In the genomic region with DNA sequence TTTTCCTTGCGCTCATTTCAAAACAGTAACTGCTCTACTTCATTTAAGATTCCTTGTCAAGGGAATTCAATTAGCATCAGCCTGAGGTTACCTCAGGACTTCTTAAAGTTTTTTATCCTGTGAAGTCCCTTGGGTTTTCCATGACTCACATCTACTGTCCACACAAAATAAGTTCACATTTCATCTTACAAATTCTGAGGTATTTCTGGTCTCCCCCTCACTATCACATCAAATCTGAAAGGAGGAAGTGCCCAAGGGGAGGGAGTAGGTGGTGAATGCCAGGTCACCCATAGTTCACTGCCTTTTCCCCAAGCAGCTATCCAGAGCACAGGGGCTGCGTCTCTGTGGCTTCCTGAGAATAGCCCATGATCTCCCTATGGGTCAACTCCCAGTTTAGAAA, we compare ENCODE assay signal across 10 cellular contexts.
DNase-seq lines count a peak whose midpoint lies in the region; ATAC-seq lines count a peak whose summit lies in the region.
"Had no signal": no experiment of that assay in that cellular context is flagged by ENCODE, and none has a peak within 500 bp of the region (broad histone marks: within the 10 kb centered on the region; RNA-seq: fewer than 3 reads in every experiment).

No MANE protein-coding gene starts in this region.

- H3K9me3 ChIP-seq in T-helper 17 cell (ENCODE audit: control insufficient read depth, low read length, poor library complexity, severe bottlenecking) = no peaks in the 10 kb centered on the region

- no peaks in the 10 kb centered on the region for H3K36me3 Mint-ChIP-seq in T-helper 17 cell (ENCODE audit: low read depth)

- ATAC-seq in Right ventricle myocardium inferior = peak; percentile 63
- peak; percentile 56 for ATAC-seq in HG03565 (IDR thresholded peaks at IDR 0.05; ENCODE audit: unreplicated experiment)
- no peak for ATAC-seq in T-helper 17 cell
- no peak for ATAC-seq in GM21526 (IDR thresholded peaks at IDR 0.05; ENCODE audit: low FRiP score, unreplicated experiment)

- H3K27ac ChIP-seq in epithelial cell of prostate = peak overlapping the region; percentile 11

- H3K4me1 Mint-ChIP-seq in T-helper 17 cell = no peaks in the 10 kb centered on the region

- intact Hi-C loops in Right ventricle myocardium inferior (cut with DNase I) (no loop called here), cardiac septum (cut with DNase I) (no loop called here)

- no peak overlapping the region for H3K27ac Mint-ChIP-seq in T-helper 17 cell
- H3K27ac Mint-ChIP-seq: B cell had no signal

- DNase-seq in Right ventricle myocardium inferior (ENCODE audit: missing footprints) = no peak
- no peak for DNase-seq in cardiac septum (ENCODE audit: low spot score)
- no peak for DNase-seq in epithelial cell of prostate (ENCODE audit: low read depth, low spot score)
- no peak for DNase-seq in T-helper 17 cell
- no peak for DNase-seq in NCI-H2081 (lab: John Stamatoyannopoulos, UW)
- no peak for DNase-seq in activated CD4-positive, CD25-positive, alpha-beta regulatory T cell (lab: John Stamatoyannopoulos, UW)
- DNase-seq: activated T-cell treated with anti-CD3 and anti-CD28 coated beads for 4 hours had no signal

- H3K4me3 Mint-ChIP-seq in T-helper 17 cell = no peak overlapping the region
- H3K4me3 Mint-ChIP-seq: B cell had no signal

- no peaks in the 10 kb centered on the region for H3K27me3 Mint-ChIP-seq in T-helper 17 cell
- H3K27me3 Mint-ChIP-seq: B cell had no signal

Comparison
In these comparisons a context has a peak if more than half of its experiments do, and no peak if none do; other contexts are left out.
1. ATAC-seq: peak in Right ventricle myocardium inferior (single experiment) and HG03565 (single experiment); none in T-helper 17 cell (single experiment) and GM21526 (single experiment).